Comparison of ENCODE assay signal across 15 cellular contexts in genomic region chr5:56522972-56523371, GRCh38.
DNase-seq lines count a peak whose midpoint lies in the region; ATAC-seq and TF ChIP-seq lines count a peak whose summit lies in the region.
"Had no signal": no experiment of that assay in that cellular context is flagged by ENCODE, and none has a peak within 500 bp of the region (broad histone marks: within the 10 kb centered on the region; RNA-seq: fewer than 3 reads in every experiment).

No MANE protein-coding gene starts in this region.

- peak; percentile 94 for ATAC-seq in sciatic nerve

- peak; percentile 55 for DNase-seq in EL
- peak; percentile 81 for DNase-seq in coronary artery (ENCODE audit: low spot score)
- peak; percentile 83 for DNase-seq in right atrium auricular region (ENCODE audit: low spot score)
- DNase-seq in sciatic nerve (ENCODE audit: low spot score) = peak; percentile 67
- DNase-seq in SKM-1 (lab: John Stamatoyannopoulos, UW; ENCODE audit: unreplicated experiment) = no peak
- DNase-seq in GM19238 (ENCODE audit: insufficient read length, low spot score) = no peak
- DNase-seq in NCI-H748 treated with DMSO at 0.1 percent for 48 hours (lab: John Stamatoyannopoulos, UW) = no peak
- no peak for DNase-seq in posterior cingulate gyrus
- DNase-seq: activated B cell treated with CpG ODN at 0.5 μM for 24 hours; activated CD8-positive, alpha-beta memory T cell treated with anti-CD3 and anti-CD28 coated beads, Interleukin-2, amount 50 U/mL, for 4 hours; mesendoderm; NCI-H2029; NK-92 treated with Interleukin-12 subunit alpha and Interleukin-12 subunit beta, amount 100 ng/mL, for 24 hours; nucleus accumbens; SK-N-SH had no signal

- no peaks in the 10 kb centered on the region for H3K9me3 ChIP-seq in right atrium auricular region
- H3K9me3 ChIP-seq: SK-N-SH had no signal

- no peaks in the 10 kb centered on the region for H3K27me3 ChIP-seq in right atrium auricular region

- TF ChIP-seq CTCF in coronary artery (IDR thresholded peaks at IDR 0.05) = no peak
- TF ChIP-seq CTCF in right atrium auricular region (IDR thresholded peaks at IDR 0.05) = no peak

- peaks cover 0 to 16% of the 10 kb centered on the region in 2 donors for H3K4me1 ChIP-seq in right atrium auricular region

- peak overlapping the region; percentile 18 to 51 for H3K27ac ChIP-seq in coronary artery
- peak overlapping the region in 1 of 2 donors; percentile 21 for H3K27ac ChIP-seq in right atrium auricular region

- intact Hi-C loops in sciatic nerve (cut with DNase I) = no loop called here
- intact Hi-C loops in posterior cingulate gyrus (cut with DNase I) = no loop called here

- no peaks in the 10 kb centered on the region for H3K36me3 ChIP-seq in right atrium auricular region

- H3K4me3 ChIP-seq in coronary artery (no peak overlapping the region), right atrium auricular region (no peak overlapping the region)

Comparison
In these comparisons a context has a peak if more than half of its experiments do, and no peak if none do; other contexts are left out.
1. DNase-seq: peak in EL (single experiment), coronary artery (single experiment), right atrium auricular region (single experiment) and sciatic nerve (single experiment); none in SKM-1 (single experiment), GM19238 (single experiment), NCI-H748 treated with DMSO at 0.1 percent for 48 hours (single experiment) and posterior cingulate gyrus (0 of 10).